ENCODE assay signal across 8 cellular contexts in the genomic region with DNA sequence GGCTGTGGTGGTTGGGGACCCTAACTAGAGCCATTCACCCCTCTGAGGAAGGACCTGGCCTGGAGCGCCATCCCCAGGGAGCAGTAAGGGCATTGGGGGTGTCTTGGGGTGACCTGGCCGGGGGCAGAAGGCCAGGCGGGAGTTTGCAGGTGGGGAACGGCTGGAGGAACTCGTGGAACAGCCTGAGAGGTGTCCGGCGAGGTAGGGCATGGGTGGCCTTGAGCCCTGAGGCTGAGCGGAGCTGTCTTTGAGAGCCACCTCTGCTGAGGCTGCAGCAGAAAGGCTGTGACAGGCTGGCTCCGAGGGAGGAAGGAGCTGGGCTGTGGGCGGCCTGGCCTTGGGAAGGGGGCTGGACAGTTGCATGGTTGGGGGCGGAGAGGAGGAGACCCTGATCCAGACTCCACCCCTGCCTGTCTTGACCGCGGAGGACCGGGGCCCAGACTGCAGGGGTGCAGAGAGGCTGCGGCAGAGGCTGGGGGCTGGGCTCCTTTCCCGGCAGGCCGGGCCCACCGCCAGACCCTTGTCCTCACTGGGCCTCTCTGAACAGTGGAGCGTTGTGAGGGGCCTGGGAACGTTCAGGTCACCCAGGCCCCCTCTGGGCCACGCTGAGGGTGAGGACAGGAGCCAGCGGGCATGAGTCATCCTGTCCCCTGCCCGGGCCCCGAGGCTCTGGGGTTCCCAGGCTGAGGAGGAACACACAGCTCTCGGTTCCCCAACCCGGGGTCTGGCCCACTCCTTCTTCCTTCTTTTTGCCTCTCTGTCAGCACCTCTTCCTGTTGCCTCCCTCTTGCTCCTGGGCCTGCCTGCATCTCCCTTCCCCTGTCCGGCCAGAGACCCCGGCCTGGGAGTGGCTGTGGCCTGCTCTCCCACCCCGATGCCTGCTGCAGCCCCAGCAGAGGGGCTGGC. TPM values are rescaled to one million over a fixed set of nuclear protein-coding genes. Genes with fewer than 3 reads are reported as not detected.
DNase-seq lines count a peak whose midpoint lies in the region; ATAC-seq and TF ChIP-seq lines count a peak whose summit lies in the region.

No MANE protein-coding gene starts in this region.

- H3K27ac ChIP-seq in CD4-positive, alpha-beta memory T cell (ENCODE audit: low read depth, low read length), result peak overlapping the region; percentile 74
- H3K27ac ChIP-seq in dorsolateral prefrontal cortex (peak overlapping the region in 58 of 59 donors; percentile 7 to 90 (median 76)), mesodermal cell (ENCODE audit: low read depth, low read length, severe bottlenecking) (peak overlapping the region; percentile 92), thymus (ENCODE audit: low read depth) (peak overlapping the region; percentile 49)

- peak in 2 of 56 donors; percentile 7 to 31 for TF ChIP-seq CTCF in dorsolateral prefrontal cortex (IDR thresholded peaks at IDR 0.05 in 54 of 56, conservative IDR thresholded peaks at IDR 0.05 in 2 of 56; ENCODE audit: low read depth in 1 of 56, partially characterized antibody in 56 of 56)

- POLR2A ChIA-PET in CD4-positive, alpha-beta memory T cell (lab: Charles Lee; ENCODE audit: partially characterized antibody), result interaction anchor here (1.1 to 6.2 kb wide), 3 partner anchors 11 to 17 kb away, joined by 3 to 77 read pairs (median 18); no protein-coding TSS in a partner anchor

- CTCF ChIA-PET in CD4-positive, alpha-beta memory T cell (lab: Charles Lee; ENCODE audit: partially characterized antibody), result interaction anchor here (1.1 kb wide), 1 partner anchor 14 kb away, joined by 3 read pairs; no protein-coding TSS in a partner anchor

- peak in 1 of 5 donors; percentile 29 for DNase-seq in CD4-positive, alpha-beta memory T cell
- DNase-seq in SIG-M5 treated with dmso at 0.1 percent for 504 hours (lab: John Stamatoyannopoulos, UW; ENCODE audit: unreplicated experiment) (peak; percentile 85), dorsolateral prefrontal cortex (peak; percentile 26 to 93 (median 77))
- no peak for DNase-seq in effector CD4-positive, alpha-beta T cell

- ATAC-seq in GM21825 (IDR thresholded peaks at IDR 0.05; ENCODE audit: unreplicated experiment) (peak; percentile 42), HG03196 (IDR thresholded peaks at IDR 0.05; ENCODE audit: unreplicated experiment) (no peak)

- H3K4me1 ChIP-seq in CD4-positive, alpha-beta memory T cell (ENCODE audit: insufficient read depth, low read length), result peaks cover 48% of the 10 kb centered on the region
- H3K4me1 ChIP-seq in mesodermal cell (ENCODE audit: control insufficient read depth, insufficient read depth, low read length, poor library complexity, severe bottlenecking), result peaks cover 36% of the 10 kb centered on the region
- H3K4me1 ChIP-seq in thymus (ENCODE audit: control insufficient read depth, insufficient read depth, low read length), result peaks cover 41% of the 10 kb centered on the region

- no peaks in the 10 kb centered on the region for H3K9me3 Mint-ChIP-seq in CD4-positive, alpha-beta memory T cell

- WGBS in mesodermal cell (ENCODE audit: insufficient coverage in 2 of 2), 2 experiments, result 33 to 43% methylated on average over 24 of the region's 29 CpGs
- 49% methylated on average over 29 of the region's 29 CpGs for WGBS in thymus

- intact Hi-C loops in CD4-positive, alpha-beta memory T cell (cut with micrococcal nuclease), result no loop called here
- intact Hi-C loops in dorsolateral prefrontal cortex (cut with DNase I), result no loop called here

- no peaks in the 10 kb centered on the region for H3K36me3 Mint-ChIP-seq in CD4-positive, alpha-beta memory T cell

- peak overlapping the region in 6 of 7 donors; percentile 48 to 91 (median 78) for H3K27ac Mint-ChIP-seq in CD4-positive, alpha-beta memory T cell

- H3K4me3 Mint-ChIP-seq in CD4-positive, alpha-beta memory T cell, result peak overlapping the region; percentile 18 to 73 (median 55)

- H3K36me3 ChIP-seq in CD4-positive, alpha-beta memory T cell (ENCODE audit: insufficient read depth, low read length), result no peaks in the 10 kb centered on the region
- H3K36me3 ChIP-seq in mesodermal cell (ENCODE audit: control insufficient read depth, insufficient read depth, low read length) (no peaks in the 10 kb centered on the region), thymus (ENCODE audit: control insufficient read depth, insufficient read depth) (no peaks in the 10 kb centered on the region)

- H3K27me3 ChIP-seq in CD4-positive, alpha-beta memory T cell (ENCODE audit: insufficient read depth, low read length), result no peaks in the 10 kb centered on the region
- no peaks in the 10 kb centered on the region for H3K27me3 ChIP-seq in dorsolateral prefrontal cortex
- no peaks in the 10 kb centered on the region for H3K27me3 ChIP-seq in thymus (ENCODE audit: control insufficient read depth, insufficient read depth)

- H3K4me1 Mint-ChIP-seq in CD4-positive, alpha-beta memory T cell, result peaks cover 19 to 54% (median 31%) of the 10 kb centered on the region in 4 donors

- H3K4me3 ChIP-seq in CD4-positive, alpha-beta memory T cell (ENCODE audit: low read length in 2 of 2), result no peak overlapping the region
- H3K4me3 ChIP-seq in dorsolateral prefrontal cortex, result peak overlapping the region in 33 of 59 donors; percentile 2 to 41 (median 25)
- no peak overlapping the region for H3K4me3 ChIP-seq in mesodermal cell (ENCODE audit: extremely low read depth, insufficient read depth, low read length, poor library complexity, severe bottlenecking)
- no peak overlapping the region for H3K4me3 ChIP-seq in thymus (ENCODE audit: low read length)

- H3K27me3 Mint-ChIP-seq in CD4-positive, alpha-beta memory T cell, result no peaks in the 10 kb centered on the region

- H3K9me3 ChIP-seq in CD4-positive, alpha-beta memory T cell (ENCODE audit: control insufficient read depth in 1 of 2, low read length in 2 of 2), result no peaks in the 10 kb centered on the region
- H3K9me3 ChIP-seq in mesodermal cell (ENCODE audit: control insufficient read depth, low read length) (no peaks in the 10 kb centered on the region), thymus (ENCODE audit: control insufficient read depth) (no peaks in the 10 kb centered on the region)

RNA-seq across cellular contexts. Expression of a gene that starts 8.1 kb away (rescaled TPM):
- total RNA-seq in CD4-positive, alpha-beta memory T cell, result 10 to 100 TPM; 37.9 to 44.3 TPM
- polyA plus RNA-seq in CD4-positive, alpha-beta memory T cell, result 10 to 100 TPM in 1 of 2 donors, 1 to 10 TPM in 1; 3.8 to 16.3 TPM
- 10 to 100 TPM; 15.0 to 67.4 (median 33.4) TPM for total RNA-seq in dorsolateral prefrontal cortex
- polyA plus RNA-seq in mesodermal cell (2013, experiment 1 of 2), result 26.8 TPM
- 19.3 TPM for polyA plus RNA-seq in mesodermal cell (2013, experiment 2 of 2)
- polyA plus RNA-seq in thymus, result 43.9 TPM

RNA-seq across cellular contexts. Expression of a gene that starts 42.7 kb away (rescaled TPM):
- total RNA-seq in CD4-positive, alpha-beta memory T cell, result 100 to 1,000 TPM; 289 to 293 TPM
- polyA plus RNA-seq in CD4-positive, alpha-beta memory T cell, result 100 to 1,000 TPM; 159 to 171 TPM
- 100 to 1,000 TPM; 448 to 781 (median 536) TPM for total RNA-seq in dorsolateral prefrontal cortex
- polyA plus RNA-seq in mesodermal cell (2013, experiment 1 of 2), result 224 TPM
- 206 TPM for polyA plus RNA-seq in mesodermal cell (2013, experiment 2 of 2)
- 247 TPM for polyA plus RNA-seq in thymus

RNA-seq across cellular contexts. Expression of a gene that starts 44.8 kb away (rescaled TPM):
- total RNA-seq in CD4-positive, alpha-beta memory T cell, result 10 to 100 TPM; 50.0 to 50.5 TPM
- polyA plus RNA-seq in CD4-positive, alpha-beta memory T cell, result 10 to 100 TPM; 45.8 to 48.5 TPM
- total RNA-seq in dorsolateral prefrontal cortex, result 10 to 100 TPM in 94 of 120 experiments, 1 to 10 TPM in 26; 4.8 to 32.4 (median 12.7) TPM
- polyA plus RNA-seq in mesodermal cell (2013, experiment 1 of 2), result 37.3 TPM
- polyA plus RNA-seq in mesodermal cell (2013, experiment 2 of 2), result 34.3 TPM
- polyA plus RNA-seq in thymus, result 41.8 TPM

Comparison
In these comparisons a context has a peak if more than half of its experiments do, and no peak if none do; other contexts are left out.
1. H3K4me3 ChIP-seq: peak in dorsolateral prefrontal cortex (33 of 59); none in CD4-positive, alpha-beta memory T cell (0 of 2), mesodermal cell (single experiment) and thymus (single experiment).
2. Peak in every context shown above with its lines, with median percentiles within 50 percentile points of each other: H3K27ac ChIP-seq.